24 cellular contexts compared by ENCODE assay signal in the genomic region with DNA sequence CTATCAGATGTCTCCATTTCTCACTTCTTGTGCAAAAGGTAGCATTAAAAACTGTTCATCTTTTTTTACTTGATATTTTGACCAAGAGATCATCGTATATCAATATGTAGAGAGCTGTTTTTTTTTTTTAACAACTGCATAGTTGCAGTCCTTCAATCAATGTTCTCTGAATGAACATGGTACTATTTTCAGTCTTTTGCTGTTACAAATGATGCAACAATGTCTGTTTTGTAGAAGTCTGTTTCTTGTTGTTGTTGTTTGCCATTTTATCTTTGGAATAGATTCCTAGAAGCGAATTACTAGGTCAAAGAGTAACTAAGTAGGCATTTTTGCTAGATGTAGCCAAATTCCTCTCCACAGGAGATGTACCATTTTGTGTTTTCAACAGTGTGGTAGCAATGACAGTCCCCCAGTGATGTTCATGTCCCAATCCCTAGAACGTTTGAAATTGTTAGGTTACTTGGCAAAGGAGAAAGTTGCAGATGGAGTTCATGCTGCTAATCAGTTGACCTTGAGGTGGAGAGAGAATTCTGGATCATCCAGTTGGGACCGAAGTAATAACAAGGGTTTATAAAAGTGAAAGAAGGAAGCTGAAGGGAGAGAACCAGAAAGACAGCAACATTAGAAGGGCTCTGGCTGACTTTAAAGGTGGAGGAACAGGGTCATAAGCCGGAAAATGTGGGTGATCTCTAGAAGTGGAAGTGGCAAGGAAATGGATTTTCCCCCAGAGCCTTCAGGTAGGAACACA. TPM values are rescaled to one million over a fixed set of nuclear protein-coding genes. Genes with fewer than 3 reads are reported as not detected.
DNase-seq lines count a peak whose midpoint lies in the region; ATAC-seq, FAIRE-seq and TF ChIP-seq lines count a peak whose summit lies in the region.
"Had no signal": no experiment of that assay in that cellular context is flagged by ENCODE, and none has a peak within 500 bp of the region (broad histone marks: within the 10 kb centered on the region; RNA-seq: fewer than 3 reads in every experiment).

No MANE protein-coding gene starts in this region.

- no peak overlapping the region for H3K9ac ChIP-seq in DND-41 (ENCODE audit: low read depth, low read length)
- H3K9ac ChIP-seq in HepG2 (ENCODE audit: insufficient read depth, low read depth, low read length): no peak overlapping the region

- H3K79me2 ChIP-seq in DND-41 (ENCODE audit: insufficient read depth, low read length) (peaks cover 100% of the 10 kb centered on the region), HepG2 (ENCODE audit: insufficient read depth, low read length) (peaks cover 99% of the 10 kb centered on the region)

- H3K4me3 ChIP-seq in DND-41 (ENCODE audit: low read depth in 1 of 2, low read length in 2 of 2): no peak overlapping the region
- H3K4me3 ChIP-seq in HepG2 (replicated peaks in 1 of 3; ENCODE audit: insufficient read depth in 1 of 3, low read depth in 2 of 3, low read length in 3 of 3): no peak overlapping the region
- H3K4me3 ChIP-seq: lung, stomach, transverse colon had no signal

- FAIRE-seq in HepG2 (lab: Jason Lieb, UNC): peak; percentile 43
- FAIRE-seq: H1 had no signal

- no peak for ATAC-seq in activated CD4-positive, alpha-beta T cell treated with anti-CD3 and anti-CD28 coated beads for 36 hours
- no peak for ATAC-seq in DND-41 (ENCODE audit: insufficient read depth, low read depth)
- no peak for ATAC-seq in HepG2
- no peak for ATAC-seq in HG02759 (IDR thresholded peaks at IDR 0.05; ENCODE audit: unreplicated experiment)
- ATAC-seq: sciatic nerve had no signal

- H2AFZ ChIP-seq in DND-41 (ENCODE audit: low read depth, low read length) (no peak overlapping the region), HepG2 (ENCODE audit: low read length) (no peak overlapping the region)

- WGBS in HepG2 (ENCODE audit: low lambda C conversion rate): 84% methylated on average over 5 of the region's 5 CpGs

- BruUV-seq in HepG2 (replicated peaks; lab: Mats Ljungman, UMichigan): no TSS peak

- POLR2A ChIA-PET in activated CD4-positive, alpha-beta T cell treated with anti-CD3 and anti-CD28 coated beads for 36 hours (lab: Charles Lee): no interaction called here
- POLR2A ChIA-PET in HepG2 (lab: Yijun Ruan, JAX): no interaction called here

- H4K20me1 ChIP-seq in DND-41 (ENCODE audit: insufficient read depth, low read length) (peaks cover 28% of the 10 kb centered on the region; the same call in 1 of the 2 replicates), HepG2 (ENCODE audit: insufficient read depth, low read length) (no peaks in the 10 kb centered on the region; the same call in 1 of the 2 replicates)

- DNase-seq in activated CD4-positive, alpha-beta T cell treated with anti-CD3 and anti-CD28 coated beads for 36 hours: no peak
- DNase-seq in activated CD4-positive, alpha-beta T cell treated with anti-CD3 and anti-CD28 coated beads, Interleukin-2, amount 10 ng/mL, durations not matched to agents 24 days and 14 days: no peak
- DNase-seq in DND-41 (no peak), MV-4-11 (lab: John Stamatoyannopoulos, UW) (peak; percentile 24), HepG2 (ENCODE audit: low spot score) (no peak), NCI-H2196 (lab: John Stamatoyannopoulos, UW; ENCODE audit: unreplicated experiment) (no peak), HT-29 (ENCODE audit: low spot score) (no peak)
- DNase-seq: activated CD4-positive, CD25-positive, alpha-beta regulatory T cell treated with anti-CD3 and anti-CD28 coated beads, Interleukin-2, amount 50 U/mL, for 72 hours; AML-193; CD8-positive, alpha-beta memory T cell; GF-D8; glutamatergic neuron; NCI-H2081; NCI-H345; NCI-H748 treated with DMSO at 0.1 percent for 48 hours; SHP77; stimulated activated CD4-positive, alpha-beta T cell treated with anti-CD3 and anti-CD28 coated beads, Interleukin-15, amount 100 ng/mL, for 24 hours; stomach; transverse colon had no signal

- TF ChIP-seq CTCF in DND-41 (IDR thresholded peaks at IDR 0.05; ENCODE audit: borderline replicate concordance, extremely low read depth, low read length, poor library complexity, severe bottlenecking): no peak
- no peak for TF ChIP-seq CTCF in HepG2 (CRISPR knock-in tag; IDR thresholded peaks at IDR 0.05)

- CTCF ChIA-PET in activated CD4-positive, alpha-beta T cell treated with anti-CD3 and anti-CD28 coated beads for 36 hours (lab: Charles Lee): no interaction called here
- CTCF ChIA-PET in HepG2 (lab: Yijun Ruan, JAX; ENCODE audit: low intra/inter-chr PET ratio, low total read pairs): no interaction called here

- peaks cover 62% of the 10 kb centered on the region for H3K4me1 Mint-ChIP-seq in activated CD4-positive, alpha-beta T cell treated with anti-CD3 and anti-CD28 coated beads for 36 hours
- peaks cover 38% of the 10 kb centered on the region for H3K4me1 Mint-ChIP-seq in activated CD4-positive, alpha-beta T cell treated with anti-CD3 and anti-CD28 coated beads, Interleukin-2, amount 10 ng/mL, durations not matched to agents 24 days and 14 days

- H3K36me3 ChIP-seq in DND-41 (ENCODE audit: insufficient read depth, low read length) (peaks cover 23% of the 10 kb centered on the region), HepG2 (replicated peaks in 1 of 2; ENCODE audit: control insufficient read depth in 1 of 2, insufficient read depth in 2 of 2, low read length in 2 of 2) (peaks cover 1 to 11% of the 10 kb centered on the region in 2 experiments; a peak in 2 of 5 replicates)
- H3K36me3 ChIP-seq: stomach, transverse colon had no signal

- in situ Hi-C loops in HepG2 (cut with HindIII; ENCODE audit: extremely low pct_ligation_motif_present, low pct_unique_long_range_greater_than_20kb): no loop called here

- no peaks in the 10 kb centered on the region for H3K9me3 ChIP-seq in DND-41 (ENCODE audit: insufficient read depth, low read length, severe bottlenecking)
- no peaks in the 10 kb centered on the region for H3K9me3 ChIP-seq in HepG2 (ENCODE audit: low read length)
- H3K9me3 ChIP-seq: stomach, transverse colon had no signal

- TF ChIP-seq EP300 in HepG2 (IDR thresholded peaks at IDR 0.05; ENCODE audit: low read depth in 2 of 2, low read length in 2 of 2) (no peak), HepG2 (CRISPR knock-in tag; IDR thresholded peaks at IDR 0.05; ENCODE audit: borderline replicate concordance) (no peak)

- H3K4me1 ChIP-seq in DND-41 (ENCODE audit: insufficient read depth, low read length) (peaks cover 52% of the 10 kb centered on the region), HepG2 (ENCODE audit: insufficient read depth, low read length) (peaks cover 46% of the 10 kb centered on the region)

- no peaks in the 10 kb centered on the region for H3K27me3 ChIP-seq in DND-41 (ENCODE audit: insufficient read depth, low read length, poor library complexity)
- no peaks in the 10 kb centered on the region for H3K27me3 ChIP-seq in HepG2 (ENCODE audit: control insufficient read depth in 1 of 2, insufficient read depth in 2 of 2, low read length in 2 of 2)
- H3K27me3 ChIP-seq: stomach, transverse colon had no signal

- TF ChIP-seq RAD21 in HepG2 (CRISPR knock-in tag; IDR thresholded peaks at IDR 0.05): no peak

- H3K27ac Mint-ChIP-seq in activated CD4-positive, alpha-beta T cell treated with anti-CD3 and anti-CD28 coated beads for 36 hours: peak overlapping the region; percentile 28
- H3K27ac Mint-ChIP-seq in activated CD4-positive, alpha-beta T cell treated with anti-CD3 and anti-CD28 coated beads, Interleukin-2, amount 10 ng/mL, durations not matched to agents 24 days and 14 days: no peak overlapping the region
- H3K27ac Mint-ChIP-seq: progenitor cell of endocrine pancreas had no signal

- intact Hi-C loops in activated CD4-positive, alpha-beta T cell treated with anti-CD3 and anti-CD28 coated beads for 36 hours (cut with DNase I, micrococcal nuclease): no loop called here
- intact Hi-C loops in activated CD4-positive, alpha-beta T cell treated with anti-CD3 and anti-CD28 coated beads, Interleukin-2, amount 10 ng/mL, durations not matched to agents 24 days and 14 days (cut with micrococcal nuclease): no loop called here
- intact Hi-C loops in HepG2 (cut with micrococcal nuclease; ENCODE audit: unreplicated experiment): no loop called here

- H3K27ac ChIP-seq in DND-41 (ENCODE audit: low read length) (peak overlapping the region; percentile 56), HepG2 (ENCODE audit: extremely low read length, insufficient read depth, low read length) (no peak overlapping the region)
- H3K27ac ChIP-seq: transverse colon had no signal

- H3K27me3 Mint-ChIP-seq in activated CD4-positive, alpha-beta T cell treated with anti-CD3 and anti-CD28 coated beads for 36 hours: no peaks in the 10 kb centered on the region
- no peaks in the 10 kb centered on the region for H3K27me3 Mint-ChIP-seq in activated CD4-positive, alpha-beta T cell treated with anti-CD3 and anti-CD28 coated beads, Interleukin-2, amount 10 ng/mL, durations not matched to agents 24 days and 14 days
- H3K27me3 Mint-ChIP-seq: CD8-positive, alpha-beta memory T cell; progenitor cell of endocrine pancreas had no signal

- TF ChIP-seq POLR2A in HepG2 (IDR thresholded peaks at IDR 0.05; ENCODE audit: insufficient read depth in 1 of 2, low read depth in 2 of 2, low read length in 2 of 2): no peak

- peaks cover 43% of the 10 kb centered on the region for H3K36me3 Mint-ChIP-seq in activated CD4-positive, alpha-beta T cell treated with anti-CD3 and anti-CD28 coated beads for 36 hours (ENCODE audit: low read depth)
- H3K36me3 Mint-ChIP-seq in activated CD4-positive, alpha-beta T cell treated with anti-CD3 and anti-CD28 coated beads, Interleukin-2, amount 10 ng/mL, durations not matched to agents 24 days and 14 days (ENCODE audit: low read depth): peaks cover 57% of the 10 kb centered on the region

- no peak overlapping the region for H3K4me3 Mint-ChIP-seq in activated CD4-positive, alpha-beta T cell treated with anti-CD3 and anti-CD28 coated beads for 36 hours
- H3K4me3 Mint-ChIP-seq in activated CD4-positive, alpha-beta T cell treated with anti-CD3 and anti-CD28 coated beads, Interleukin-2, amount 10 ng/mL, durations not matched to agents 24 days and 14 days: no peak overlapping the region

- peaks cover 5% of the 10 kb centered on the region for H3K9me3 Mint-ChIP-seq in activated CD4-positive, alpha-beta T cell treated with anti-CD3 and anti-CD28 coated beads for 36 hours (ENCODE audit: low read depth)
- H3K9me3 Mint-ChIP-seq in activated CD4-positive, alpha-beta T cell treated with anti-CD3 and anti-CD28 coated beads, Interleukin-2, amount 10 ng/mL, durations not matched to agents 24 days and 14 days: peaks cover 9% of the 10 kb centered on the region
- H3K9me3 Mint-ChIP-seq: CD8-positive, alpha-beta memory T cell had no signal

- H3K4me2 ChIP-seq in DND-41 (ENCODE audit: insufficient read depth, low read length) (peak overlapping the region; percentile 9; the same call in 1 of the 2 replicates), HepG2 (ENCODE audit: low read depth, low read length) (no peak overlapping the region)

RNA-seq across cellular contexts. Expression of gene MTREX, which starts 6.3 kb away (rescaled TPM):
- 100 to 1,000 TPM in 1 of 2 experiments, 10 to 100 TPM in 1; 98.2 to 106 TPM for total RNA-seq in activated CD4-positive, alpha-beta T cell treated with anti-CD3 and anti-CD28 coated beads for 36 hours
- total RNA-seq in activated CD4-positive, alpha-beta T cell treated with anti-CD3 and anti-CD28 coated beads, Interleukin-2, amount 10 ng/mL, durations not matched to agents 24 days and 14 days: 123 and 128 TPM in 2 replicates
- 91.5 and 141 TPM in 2 replicates for total RNA-seq in HepG2 (2016; rRNA removed; fragmentation: Illumina TruSeq; extraction: Trizol)
- total RNA-seq in HepG2 (2016; cell fraction: cytosol; rRNA removed; fragmentation: Illumina TruSeq; extraction: Trizol; ENCODE audit: low read depth): 10.2 and 11.9 TPM in 2 replicates
- 94.0 and 139 TPM in 2 replicates for total RNA-seq in HepG2 (2016; cell fraction: insoluble cytoplasmic fraction; rRNA removed; fragmentation: Illumina TruSeq; extraction: Trizol)
- total RNA-seq in HepG2 (2016; cell fraction: membrane; rRNA removed; fragmentation: Illumina TruSeq; extraction: Trizol): 12.3 and 16.8 TPM in 2 replicates
- 65.3 and 67.5 TPM in 2 replicates for total RNA-seq in HepG2 (2016; cell fraction: nucleus; rRNA removed; fragmentation: Illumina TruSeq; extraction: Trizol)
- 14.0 and 16.4 TPM in 2 replicates for polyA plus RNA-seq in HepG2 (2011; rRNA removed)
- 5.9 and 9.5 TPM in 2 replicates for polyA plus RNA-seq in HepG2 (2011; cell fraction: cytosol; rRNA removed)
- polyA plus RNA-seq in HepG2 (2011; cell fraction: nucleus; rRNA removed): 8.6 and 13.7 TPM in 2 replicates
- 35.3 and 45.7 TPM in 2 replicates for polyA plus RNA-seq in HepG2 (2012)
- polyA plus RNA-seq in HepG2 (2016; cell fraction: cytosol; fragmentation: Illumina TruSeq; extraction: Trizol; ENCODE audit: low read depth): 1.9 and 2.2 TPM in 2 replicates
- polyA plus RNA-seq in HepG2 (2016; cell fraction: insoluble cytoplasmic fraction; fragmentation: Illumina TruSeq; extraction: Trizol; ENCODE audit: low read depth): 71.9 and 74.9 TPM in 2 replicates
- 3.5 and 4.4 TPM in 2 replicates for polyA plus RNA-seq in HepG2 (2016; cell fraction: membrane; fragmentation: Illumina TruSeq; extraction: Trizol; ENCODE audit: low read depth)
- polyA plus RNA-seq in HepG2 (2016; cell fraction: nucleus; fragmentation: Illumina TruSeq; extraction: Trizol; ENCODE audit: insufficient read depth, low read depth): 39.6 and 40.4 TPM in 2 replicates
- 19.7 and 55.5 TPM in 2 replicates for polyA minus RNA-seq in HepG2 (2011; rRNA and poly(A)+ RNA removed; ENCODE audit: low replicate concordance)
- 38.2 and 40.3 TPM in 2 replicates for polyA minus RNA-seq in HepG2 (2011; cell fraction: cytosol; rRNA and poly(A)+ RNA removed)
- polyA minus RNA-seq in HepG2 (2011; cell fraction: nucleus; rRNA and poly(A)+ RNA removed): 86.0 and 94.4 TPM in 2 replicates
- total RNA-seq in HT-29 (2014; rRNA removed; shearing (Covaris generic)): 23.2 and 24.0 TPM in 2 replicates

RNA-seq across cellular contexts. Expression of gene DHX29, which starts 6.5 kb away (rescaled TPM):
- total RNA-seq in activated CD4-positive, alpha-beta T cell treated with anti-CD3 and anti-CD28 coated beads for 36 hours: 10 to 100 TPM; 12.1 to 12.9 TPM
- 18.0 and 18.2 TPM in 2 replicates for total RNA-seq in activated CD4-positive, alpha-beta T cell treated with anti-CD3 and anti-CD28 coated beads, Interleukin-2, amount 10 ng/mL, durations not matched to agents 24 days and 14 days
- total RNA-seq in HepG2 (2016; rRNA removed; fragmentation: Illumina TruSeq; extraction: Trizol): 22.0 and 35.5 TPM in 2 replicates
- 4.9 and 5.7 TPM in 2 replicates for total RNA-seq in HepG2 (2016; cell fraction: cytosol; rRNA removed; fragmentation: Illumina TruSeq; extraction: Trizol; ENCODE audit: low read depth)
- 21.2 and 34.5 TPM in 2 replicates for total RNA-seq in HepG2 (2016; cell fraction: insoluble cytoplasmic fraction; rRNA removed; fragmentation: Illumina TruSeq; extraction: Trizol)
- total RNA-seq in HepG2 (2016; cell fraction: membrane; rRNA removed; fragmentation: Illumina TruSeq; extraction: Trizol): 6.9 and 7.5 TPM in 2 replicates
- 18.3 and 18.6 TPM in 2 replicates for total RNA-seq in HepG2 (2016; cell fraction: nucleus; rRNA removed; fragmentation: Illumina TruSeq; extraction: Trizol)
- 1.6 and 1.9 TPM in 2 replicates for polyA plus RNA-seq in HepG2 (2011; rRNA removed)
- 0.81 and 1.4 TPM in 2 replicates for polyA plus RNA-seq in HepG2 (2011; cell fraction: cytosol; rRNA removed)
- 1.2 and 2.6 TPM in 2 replicates for polyA plus RNA-seq in HepG2 (2011; cell fraction: nucleus; rRNA removed)
- polyA plus RNA-seq in HepG2 (2012): 5.7 and 6.2 TPM in 2 replicates
- 0.63 and 0.67 TPM in 2 replicates for polyA plus RNA-seq in HepG2 (2016; cell fraction: cytosol; fragmentation: Illumina TruSeq; extraction: Trizol; ENCODE audit: low read depth)
- polyA plus RNA-seq in HepG2 (2016; cell fraction: insoluble cytoplasmic fraction; fragmentation: Illumina TruSeq; extraction: Trizol; ENCODE audit: low read depth): 21.4 and 22.2 TPM in 2 replicates
- 1.8 TPM in 2 replicates for polyA plus RNA-seq in HepG2 (2016; cell fraction: membrane; fragmentation: Illumina TruSeq; extraction: Trizol; ENCODE audit: low read depth)
- 14.0 and 16.6 TPM in 2 replicates for polyA plus RNA-seq in HepG2 (2016; cell fraction: nucleus; fragmentation: Illumina TruSeq; extraction: Trizol; ENCODE audit: insufficient read depth, low read depth)
- 1.2 and 4.2 TPM in 2 replicates for polyA minus RNA-seq in HepG2 (2011; rRNA and poly(A)+ RNA removed; ENCODE audit: low replicate concordance)
- polyA minus RNA-seq in HepG2 (2011; cell fraction: cytosol; rRNA and poly(A)+ RNA removed): 2.9 and 3.1 TPM in 2 replicates
- 6.1 and 6.8 TPM in 2 replicates for polyA minus RNA-seq in HepG2 (2011; cell fraction: nucleus; rRNA and poly(A)+ RNA removed)
- total RNA-seq in HT-29 (2014; rRNA removed; shearing (Covaris generic)): 7.3 and 8.1 TPM in 2 replicates
